ENCODE assay signal across 1 cellular context in the genomic region with DNA sequence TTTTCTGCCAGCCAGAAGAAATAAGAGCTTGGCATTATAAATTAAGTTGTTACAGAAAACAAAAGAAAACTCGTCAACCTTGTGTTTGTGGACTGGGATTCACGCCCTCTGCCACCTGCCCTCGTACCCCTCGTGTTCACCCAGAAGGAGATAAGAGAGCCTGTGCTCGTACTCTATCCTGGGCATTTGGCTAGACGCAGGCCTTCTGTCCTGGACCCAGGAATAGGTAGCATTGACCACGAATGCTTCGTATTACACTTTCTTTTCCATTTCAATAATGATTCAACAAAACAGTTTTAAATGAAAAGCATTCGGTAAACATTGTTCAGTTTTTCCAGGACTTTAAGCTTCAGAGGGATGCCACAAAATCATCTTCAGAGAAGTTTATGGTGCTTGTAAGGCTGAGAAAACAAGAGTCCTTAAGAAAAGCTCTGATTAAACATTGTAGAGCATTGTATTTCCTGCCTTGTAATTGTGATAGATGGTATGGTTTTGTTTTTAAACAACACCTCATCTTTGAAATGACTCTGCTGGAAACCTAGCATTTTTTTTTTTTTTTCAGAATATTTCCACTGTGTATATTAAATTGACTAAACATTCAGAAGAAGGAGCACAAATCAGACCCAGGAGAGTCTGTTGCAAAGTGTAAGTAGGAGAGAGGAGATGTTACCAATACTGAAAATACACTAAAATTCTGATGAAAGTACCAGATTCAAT.
TF ChIP-seq lines count a peak whose summit lies in the region.

No MANE protein-coding gene starts in this region.

TF ChIP-seq in A549, 52 proteins besides CTCF, POLR2A, EP300 and RAD21 (continued from another document):
- no peak for TF ChIP-seq ZSCAN20 (CRISPR knock-in tag; IDR thresholded peaks at IDR 0.05)
